In genomic region chr2:72745679-72746368, GRCh38 we compare ENCODE assay signal across 9 cellular contexts.
A peak's percentile ranks its signal among the peaks of the same experiment; 100 is the strongest.
DNase-seq lines count a peak whose midpoint lies in the region; ATAC-seq, FAIRE-seq and TF ChIP-seq lines count a peak whose summit lies in the region.
"Had no signal": no experiment of that assay in that cellular context is flagged by ENCODE, and none has a peak within 500 bp of the region (broad histone marks: within the 10 kb centered on the region; RNA-seq: fewer than 3 reads in every experiment).

No MANE protein-coding gene starts in this region.

- H3K4me1 ChIP-seq in astrocyte (ENCODE audit: insufficient read depth, low read length) (no peaks in the 10 kb centered on the region), suprapubic skin (peaks cover 7% of the 10 kb centered on the region)

- H3K4me3 Mint-ChIP-seq in astrocyte (ENCODE audit: unreplicated experiment) = no peak overlapping the region
- H3K4me3 Mint-ChIP-seq: stimulated activated naive CD8-positive, alpha-beta T cell treated with anti-CD3 and anti-CD28 coated beads, Interleukin-15, Interleukin-2, amounts not matched to agents 100 ng/mL and 50 ng/mL, for 24 hours had no signal

- DNase-seq in AG08396 (ENCODE audit: low spot score) (peak; percentile 16), GM19238 (ENCODE audit: insufficient read length, low spot score) (peak; percentile 3), NCI-H2196 (lab: John Stamatoyannopoulos, UW; ENCODE audit: unreplicated experiment) (peak; percentile 48), astrocyte (ENCODE audit: low read depth) (peak; percentile 46), iPS-NIHi11 (ENCODE audit: low spot score) (peak; percentile 27), suprapubic skin (ENCODE audit: low spot score in 2 of 2) (no peak), GM19240 (ENCODE audit: insufficient read length, low spot score) (no peak)

- H3K9ac ChIP-seq in astrocyte (ENCODE audit: low read length) = no peak overlapping the region

- TF ChIP-seq POLR2A in suprapubic skin (IDR thresholded peaks at IDR 0.05) = no peak

- peaks cover 7% of the 10 kb centered on the region for H4K20me1 ChIP-seq in astrocyte (ENCODE audit: insufficient read depth, low read length)

- no peak overlapping the region for H3K4me3 ChIP-seq in astrocyte (ENCODE audit: insufficient read depth, low read depth, low read length)
- no peak overlapping the region for H3K4me3 ChIP-seq in suprapubic skin

- no peaks in the 10 kb centered on the region for H3K36me3 Mint-ChIP-seq in astrocyte (ENCODE audit: low read depth, unreplicated experiment)

- no peaks in the 10 kb centered on the region for H3K79me2 ChIP-seq in astrocyte (ENCODE audit: insufficient read depth, low read length)

- no peak for ATAC-seq in HG03442 (IDR thresholded peaks at IDR 0.05; ENCODE audit: unreplicated experiment)

- H3K9me3 ChIP-seq in astrocyte (ENCODE audit: insufficient read depth, low read depth, low read length) = no peaks in the 10 kb centered on the region
- H3K9me3 ChIP-seq in suprapubic skin = no peaks in the 10 kb centered on the region

- H3K27me3 ChIP-seq in astrocyte (ENCODE audit: insufficient read depth, low read length) (no peaks in the 10 kb centered on the region), suprapubic skin (no peaks in the 10 kb centered on the region)

- H2AFZ ChIP-seq in astrocyte (ENCODE audit: low read depth, low read length) = no peak overlapping the region

- H3K27ac Mint-ChIP-seq in astrocyte (ENCODE audit: unreplicated experiment) = peak overlapping the region; percentile 50
- H3K27ac Mint-ChIP-seq: stimulated activated naive CD8-positive, alpha-beta T cell treated with anti-CD3 and anti-CD28 coated beads, Interleukin-15, Interleukin-2, amounts not matched to agents 100 ng/mL and 50 ng/mL, for 24 hours had no signal

- no peak for FAIRE-seq in astrocyte (lab: Jason Lieb, UNC)

- no peaks in the 10 kb centered on the region for H3K9me3 Mint-ChIP-seq in astrocyte (ENCODE audit: unreplicated experiment)
- H3K9me3 Mint-ChIP-seq: stimulated activated naive CD8-positive, alpha-beta T cell treated with anti-CD3 and anti-CD28 coated beads, Interleukin-15, Interleukin-2, amounts not matched to agents 100 ng/mL and 50 ng/mL, for 24 hours had no signal

- no peaks in the 10 kb centered on the region for H3K27me3 Mint-ChIP-seq in astrocyte (ENCODE audit: low read depth, unreplicated experiment)
- H3K27me3 Mint-ChIP-seq: stimulated activated naive CD8-positive, alpha-beta T cell treated with anti-CD3 and anti-CD28 coated beads, Interleukin-15, Interleukin-2, amounts not matched to agents 100 ng/mL and 50 ng/mL, for 24 hours had no signal

- 32% methylated on average over 2 of the region's 2 CpGs for WGBS in suprapubic skin

- H3K27ac ChIP-seq in astrocyte (ENCODE audit: low read depth, low read length) (no peak overlapping the region), suprapubic skin (no peak overlapping the region)

- H3K36me3 ChIP-seq in astrocyte (ENCODE audit: insufficient read depth, low read length) (no peaks in the 10 kb centered on the region), suprapubic skin (no peaks in the 10 kb centered on the region)

- H3K4me2 ChIP-seq in astrocyte (ENCODE audit: low read length) = no peak overlapping the region

- peaks cover 2% of the 10 kb centered on the region for H3K4me1 Mint-ChIP-seq in astrocyte (ENCODE audit: low read depth, unreplicated experiment)

- TF ChIP-seq EP300 in suprapubic skin (IDR thresholded peaks at IDR 0.05) = no peak

- peak; percentile 68 for TF ChIP-seq CTCF in astrocyte (IDR thresholded peaks at IDR 0.05; ENCODE audit: insufficient read depth, low read depth, low read length)
- TF ChIP-seq CTCF in suprapubic skin (IDR thresholded peaks at IDR 0.05) = peak; percentile 5 to 43

Comparison
In these comparisons a context has a peak if more than half of its experiments do, and no peak if none do; other contexts are left out.
1. DNase-seq: peak in AG08396 (single experiment), GM19238 (single experiment), NCI-H2196 (single experiment), astrocyte (single experiment) and iPS-NIHi11 (single experiment); none in suprapubic skin (0 of 2) and GM19240 (single experiment).